In genomic region chr17:58621174-58621573, GRCh38 we compare ENCODE assay signal across 15 cellular contexts.
DNase-seq lines count a peak whose midpoint lies in the region; ATAC-seq, FAIRE-seq and TF ChIP-seq lines count a peak whose summit lies in the region.
"Had no signal": no experiment of that assay in that cellular context is flagged by ENCODE, and none has a peak within 500 bp of the region (broad histone marks: within the 10 kb centered on the region; RNA-seq: fewer than 3 reads in every experiment).

No MANE protein-coding gene starts in this region.

- H3K27me3 ChIP-seq in lower lobe of right lung (ENCODE audit: low read depth), result no peaks in the 10 kb centered on the region
- H3K27me3 ChIP-seq: cardiac muscle cell, testis had no signal

- TF ChIP-seq CTCF in GM10266 (IDR thresholded peaks at IDR 0.05; ENCODE audit: control insufficient read depth, insufficient read depth, low read depth, missing control alignments) (no peak), lower lobe of right lung (IDR thresholded peaks at IDR 0.05) (no peak)

- H3K36me3 ChIP-seq in lower lobe of right lung, result no peaks in the 10 kb centered on the region
- H3K36me3 ChIP-seq: cardiac muscle cell had no signal

- DNase-seq in GM10266 (ENCODE audit: extremely low spot score) (peak; percentile 24), GM19239 (ENCODE audit: insufficient read length, low spot score) (no peak), NCI-H526 (lab: John Stamatoyannopoulos, UW) (no peak), lower lobe of right lung (no peak)
- no peak for DNase-seq in activated CD4-positive, alpha-beta T cell treated with anti-CD3 and anti-CD28 coated beads, Interleukin-2, amount 50 U/mL, for 4 hours
- DNase-seq: activated CD4-positive, alpha-beta T cell treated with anti-CD3 and anti-CD28 coated beads for 1 hour; activated gamma-delta T cell; NCI-H1048; NCI-H524 treated with DMSO at 0.1 percent for 48 hours; testis had no signal

- H3K9me3 ChIP-seq in lower lobe of right lung, result no peaks in the 10 kb centered on the region
- H3K9me3 ChIP-seq: testis had no signal

- H3K27ac ChIP-seq in lower lobe of right lung, result no peak overlapping the region
- H3K27ac ChIP-seq: cardiac muscle cell, epithelial cell of prostate, testis had no signal

- no peaks in the 10 kb centered on the region for H3K4me1 ChIP-seq in lower lobe of right lung
- H3K4me1 ChIP-seq: testis had no signal

- peak; percentile 97 for FAIRE-seq in GM19239 (lab: Jason Lieb, UNC)

- no peak overlapping the region for H3K4me3 ChIP-seq in lower lobe of right lung
- H3K4me3 ChIP-seq: cardiac muscle cell, testis had no signal

- intact Hi-C loops in lower lobe of right lung (cut with DNase I), result no loop called here

- ATAC-seq in HG02642 (IDR thresholded peaks at IDR 0.05; ENCODE audit: poor library complexity, unreplicated experiment) (peak; percentile 77), HG03457 (IDR thresholded peaks at IDR 0.05; ENCODE audit: unreplicated experiment) (peak; percentile 55), lower lobe of right lung (no peak), GM19035 (IDR thresholded peaks at IDR 0.05; ENCODE audit: unreplicated experiment) (no peak)

Comparison
In these comparisons a context has a peak if more than half of its experiments do, and no peak if none do; other contexts are left out.
1. ATAC-seq: peak in HG02642 (single experiment) and HG03457 (single experiment); none in lower lobe of right lung (0 of 2) and GM19035 (single experiment).